ENCODE assay signal across 21 cellular contexts in the genomic region with DNA sequence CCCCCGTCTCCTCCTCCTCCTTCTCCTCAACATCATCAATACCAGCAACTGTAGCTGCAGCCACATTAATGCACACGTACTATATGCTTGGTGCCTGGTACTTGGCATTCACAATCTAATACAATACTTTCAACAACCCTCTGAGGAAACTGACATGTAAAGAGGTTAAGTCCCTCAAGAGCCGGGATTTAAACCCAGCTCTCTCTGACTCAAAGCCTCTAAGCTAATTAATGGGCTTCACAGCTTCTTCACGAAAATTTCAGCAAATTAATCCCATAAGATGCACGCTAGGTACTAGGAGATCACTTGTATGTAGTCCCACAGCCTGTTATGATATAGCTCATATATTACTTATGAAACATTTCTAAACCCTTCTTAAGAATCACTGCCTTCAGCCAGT.
"Had no signal": no experiment of that assay in that cellular context is flagged by ENCODE, and none has a peak within 500 bp of the region (broad histone marks: within the 10 kb centered on the region; RNA-seq: fewer than 3 reads in every experiment).

No MANE protein-coding gene starts in this region.

- H3K27me3 ChIP-seq: breast epithelium, esophagus muscularis mucosa, gastroesophageal sphincter, heart left ventricle, spleen, tibial nerve, vagina had no signal

- H3K9me3 ChIP-seq: breast epithelium, esophagus muscularis mucosa, gastroesophageal sphincter, mucosa of descending colon, tibial nerve, vagina had no signal

- H3K27me3 Mint-ChIP-seq: activated CD4-positive, alpha-beta memory T cell treated with anti-CD3 and anti-CD28 coated beads for 36 hours; activated T-helper 17 cell treated with anti-CD3 and anti-CD28 coated beads, Interleukin-2, amount 50 U/mL, for 72 hours; naive B cell had no signal

- H3K4me3 ChIP-seq: breast epithelium, esophagus muscularis mucosa, gastroesophageal sphincter, heart left ventricle, left ventricle myocardium inferior, mucosa of descending colon, spleen, tibial nerve, vagina had no signal

- H3K9me3 Mint-ChIP-seq: activated naive CD4-positive, alpha-beta T cell treated with anti-CD3 and anti-CD28 coated beads for 36 hours; activated T-helper 17 cell treated with anti-CD3 and anti-CD28 coated beads, Interleukin-2, amount 50 U/mL, for 72 hours had no signal

- H3K36me3 ChIP-seq: breast epithelium had no signal

- FAIRE-seq: endothelial cell of umbilical vein had no signal

- H3K27ac Mint-ChIP-seq: activated CD4-positive, alpha-beta memory T cell treated with anti-CD3 and anti-CD28 coated beads for 36 hours; activated naive CD4-positive, alpha-beta T cell treated with anti-CD3 and anti-CD28 coated beads for 36 hours; activated T-helper 17 cell treated with anti-CD3 and anti-CD28 coated beads, Interleukin-2, amount 50 U/mL, for 72 hours; T-helper 1 cell treated with Interleukin-12 subunit alpha and Interleukin-12 subunit beta and Interleukin-4 antibody, amounts not matched to agents 30 μg/mL and 1 μg/mL, for 36 hours had no signal

- H3K36me3 Mint-ChIP-seq: activated CD4-positive, alpha-beta memory T cell treated with anti-CD3 and anti-CD28 coated beads for 36 hours; naive B cell had no signal

- H3K4me1 ChIP-seq: breast epithelium had no signal

- H3K4me1 Mint-ChIP-seq: activated T-helper 17 cell treated with anti-CD3 and anti-CD28 coated beads, Interleukin-2, amount 50 U/mL, for 72 hours; naive B cell had no signal

- ATAC-seq: activated T-helper 17 cell treated with anti-CD3 and anti-CD28 coated beads, Interleukin-2, amount 50 U/mL, for 72 hours; gastroesophageal sphincter; heart left ventricle had no signal

- H3K27ac ChIP-seq: breast epithelium, esophagus muscularis mucosa, heart left ventricle, left ventricle myocardium inferior, vagina had no signal

- DNase-seq: activated CD4-positive, alpha-beta memory T cell treated with anti-CD3 and anti-CD28 coated beads for 36 hours; activated naive CD4-positive, alpha-beta T cell treated with anti-CD3 and anti-CD28 coated beads for 36 hours; anterior cingulate cortex; cerebellar nuclear complex; effector CD8-positive, alpha-beta T cell; heart left ventricle; kidney glomerular epithelial cell; left ventricle myocardium inferior; mucosa of descending colon; naive B cell; spleen; stimulated activated CD8-positive, alpha-beta memory T cell treated with anti-CD3 and anti-CD28 coated beads, Interleukin-4, amount 100 ng/mL, for 48 hours; stimulated activated naive CD4-positive, alpha-beta T cell had no signal

- H3K4me3 Mint-ChIP-seq: activated CD4-positive, alpha-beta memory T cell treated with anti-CD3 and anti-CD28 coated beads for 36 hours; activated naive CD4-positive, alpha-beta T cell treated with anti-CD3 and anti-CD28 coated beads for 36 hours; activated T-helper 17 cell treated with anti-CD3 and anti-CD28 coated beads, Interleukin-2, amount 50 U/mL, for 72 hours; T-helper 1 cell treated with Interleukin-12 subunit alpha and Interleukin-12 subunit beta and Interleukin-4 antibody, amounts not matched to agents 30 μg/mL and 1 μg/mL, for 36 hours had no signal
